15 cellular contexts compared by ENCODE assay signal in genomic region chr19:2600914-2601870, GRCh38.
A peak's percentile ranks its signal among the peaks of the same experiment; 100 is the strongest.
DNase-seq lines count a peak whose midpoint lies in the region; ATAC-seq, FAIRE-seq and TF ChIP-seq lines count a peak whose summit lies in the region.
"Had no signal": no experiment of that assay in that cellular context is flagged by ENCODE, and none has a peak within 500 bp of the region (broad histone marks: within the 10 kb centered on the region; RNA-seq: fewer than 3 reads in every experiment).

No MANE protein-coding gene starts in this region.

- ATAC-seq in naive thymus-derived CD4-positive, alpha-beta T cell = no peak
- ATAC-seq in GM18870 (IDR thresholded peaks at IDR 0.05; ENCODE audit: unreplicated experiment) = no peak
- ATAC-seq: A549 had no signal

- FAIRE-seq in H1 (lab: Jason Lieb, UNC) = no peak
- FAIRE-seq: A549 had no signal

- no peak overlapping the region for H3K9ac ChIP-seq in H1 (replicated peaks in 1 of 4; ENCODE audit: extremely low read depth in 1 of 4, low read depth in 3 of 4, low read length in 3 of 4)
- H3K9ac ChIP-seq: KMS-11 had no signal

- H3K23ac ChIP-seq in H1 (ENCODE audit: insufficient read length) = no peak overlapping the region

- no peak for TF ChIP-seq EP300 in H1 (IDR thresholded peaks at IDR 0.05; ENCODE audit: borderline replicate concordance in 1 of 2, low read depth in 2 of 2, low read length in 2 of 2)

- no peak overlapping the region for H3K14ac ChIP-seq in H1 (ENCODE audit: insufficient read length)

- no peak overlapping the region for H4K8ac ChIP-seq in H1 (ENCODE audit: extremely low read depth, insufficient read depth, low read length)

- H3K4me3 Mint-ChIP-seq in MCF 10A (ENCODE audit: unreplicated experiment) = no peak overlapping the region
- H3K4me3 Mint-ChIP-seq in naive thymus-derived CD4-positive, alpha-beta T cell = peak overlapping the region in 1 of 10 donors; percentile 16
- peak overlapping the region; percentile 57 for H3K4me3 Mint-ChIP-seq in type B pancreatic cell
- H3K4me3 Mint-ChIP-seq: activated CD4-positive, alpha-beta memory T cell treated with anti-CD3 and anti-CD28 coated beads for 36 hours had no signal

- H2AFZ ChIP-seq in H1 (ENCODE audit: low read length) = no peak overlapping the region

- H3K9me3 Mint-ChIP-seq in MCF 10A (ENCODE audit: unreplicated experiment) (no peaks in the 10 kb centered on the region), type B pancreatic cell (no peaks in the 10 kb centered on the region)
- peaks cover 0 to 2% (median 0%) of the 10 kb centered on the region in 11 donors for H3K9me3 Mint-ChIP-seq in naive thymus-derived CD4-positive, alpha-beta T cell
- H3K9me3 Mint-ChIP-seq: activated CD4-positive, alpha-beta memory T cell treated with anti-CD3 and anti-CD28 coated beads for 36 hours had no signal

- H4K5ac ChIP-seq in H1 (ENCODE audit: insufficient read length, low read depth, low read length) = no peak overlapping the region

- TF ChIP-seq CTCF in breast epithelium (IDR thresholded peaks at IDR 0.05) = no peak
- TF ChIP-seq CTCF in MCF 10A (IDR thresholded peaks at IDR 0.05; ENCODE audit: unreplicated experiment) = no peak
- TF ChIP-seq CTCF in H1 (IDR thresholded peaks at IDR 0.05; ENCODE audit: control extremely low read depth in 1 of 3, insufficient read depth in 1 of 3, low read depth in 1 of 3, low read length in 3 of 3) = no peak
- no peak for TF ChIP-seq CTCF in type B pancreatic cell (conservative IDR thresholded peaks at IDR 0.05)

- H3K4ac ChIP-seq in H1 (replicated peaks; ENCODE audit: insufficient read length, low read depth, low read length) = no peak overlapping the region

- no TSS peak for BruUV-seq in MCF 10A (replicated peaks; lab: Mats Ljungman, UMichigan)

- POLR2A ChIA-PET in MCF 10A (lab: Yijun Ruan, JAX) = interaction anchor here (0.7 to 5.6 kb wide), 5 partner anchors 9 to 124 kb away, joined by 3 to 34 read pairs (median 4); partner anchors contain the start of gene GADD45B
- POLR2A ChIA-PET in H1 (lab: Charles Lee; ENCODE audit: partially characterized antibody) = interaction anchor here (0.6 to 10.2 kb wide), 8 partner anchors 10 to 193 kb away, joined by 3 to 95 read pairs (median 6); partner anchors contain the start of gene GADD45B
- POLR2A ChIA-PET in naive thymus-derived CD4-positive, alpha-beta T cell (lab: Charles Lee) = interaction anchor here (1.6 to 4.6 kb wide), 3 partner anchors 9 to 144 kb away, joined by 4 to 55 read pairs (median 21); partner anchors contain the start of genes GADD45B and LMNB2

- H2BK20ac ChIP-seq in H1 (ENCODE audit: low read length) = no peak overlapping the region

- intact Hi-C loops in breast epithelium (cut with DNase I; ENCODE audit: low total_unique reads) (no loop called here), MCF 10A (cut with micrococcal nuclease) (no loop called here)
- intact Hi-C loops in naive thymus-derived CD4-positive, alpha-beta T cell (cut with micrococcal nuclease) = no loop called here

- no peak overlapping the region for H3K56ac ChIP-seq in H1 (replicated peaks; ENCODE audit: insufficient read length, low read depth, low read length)

- DNase-seq in breast epithelium (ENCODE audit: low spot score in 2 of 2) (peak in 1 of 2 donors; percentile 44), MCF 10A (ENCODE audit: unreplicated experiment) (no peak), H1 (ENCODE audit: low read depth in 1 of 2, low spot score in 2 of 2) (no peak), type B pancreatic cell (ENCODE audit: extremely low spot score, unreplicated experiment) (no peak), HPDE6-E6E7 (ENCODE audit: extremely low spot score) (no peak), NCI-H2029 (lab: John Stamatoyannopoulos, UW) (no peak)
- peak in 1 of 9 donors; percentile 19 for DNase-seq in naive thymus-derived CD4-positive, alpha-beta T cell
- DNase-seq: activated CD4-positive, alpha-beta memory T cell treated with anti-CD3 and anti-CD28 coated beads for 36 hours; COR-L47; GF-D8; NCI-H526; stimulated activated CD4-positive, alpha-beta T cell treated with anti-CD3 and anti-CD28 coated beads, Interleukin-2, amount 100 ng/mL, for 48 hours had no signal

- H3K18ac ChIP-seq in H1 (ENCODE audit: extremely low read depth, low read length) = no peak overlapping the region; the same call in 1 of the 2 replicates

- H3K23me2 ChIP-seq in H1 (ENCODE audit: low read depth, low read length) = peaks cover 3% of the 10 kb centered on the region; the same call in 1 of the 2 replicates

- H3K4me1 Mint-ChIP-seq in MCF 10A (ENCODE audit: insufficient read depth, unreplicated experiment) (peaks cover 6% of the 10 kb centered on the region), type B pancreatic cell (ENCODE audit: unreplicated experiment) (peaks cover 15% of the 10 kb centered on the region)
- peaks cover 6 to 15% (median 12%) of the 10 kb centered on the region in 7 donors for H3K4me1 Mint-ChIP-seq in naive thymus-derived CD4-positive, alpha-beta T cell

- H3K79me2 ChIP-seq in H1 (ENCODE audit: control insufficient read depth in 1 of 2, insufficient read depth in 2 of 2, low read length in 2 of 2) = no peaks in the 10 kb centered on the region

- H3K4me3 ChIP-seq in breast epithelium (no peak overlapping the region), H1 (ENCODE audit: extremely low read depth in 1 of 4, insufficient read depth in 2 of 4, low read depth in 3 of 4, low read length in 4 of 4) (no peak overlapping the region)
- H3K4me3 ChIP-seq in naive thymus-derived CD4-positive, alpha-beta T cell (ENCODE audit: low read length) = no peak overlapping the region
- H3K4me3 ChIP-seq: A549 had no signal

- TF ChIP-seq RAD21 in H1 (IDR thresholded peaks at IDR 0.05 in 1 of 2, conservative IDR thresholded peaks at IDR 0.05 in 1 of 2; ENCODE audit: low read depth in 2 of 2, low read length in 2 of 2) = no peak

- H3K4me2 ChIP-seq in H1 (ENCODE audit: insufficient read depth in 1 of 2, low read depth in 2 of 2, low read length in 2 of 2) = no peak overlapping the region; a peak in 1 of 4 replicates
- H3K4me2 ChIP-seq: A549 had no signal

- no peak overlapping the region; the same call in 1 of the 2 replicates for H2BK12ac ChIP-seq in H1 (ENCODE audit: low read depth, low read length)

- H3K27me3 ChIP-seq in breast epithelium (no peaks in the 10 kb centered on the region), H1 (replicated peaks in 1 of 4; ENCODE audit: control insufficient read depth in 3 of 4, extremely low read depth in 1 of 4, insufficient read depth in 3 of 4, low read length in 3 of 4) (peaks cover 0 to 4% (median 0%) of the 10 kb centered on the region in 4 experiments; a peak in 2 of 7 replicates)
- H3K27me3 ChIP-seq in naive thymus-derived CD4-positive, alpha-beta T cell (ENCODE audit: control insufficient read depth in 2 of 2, insufficient read depth in 2 of 2, low read length in 2 of 2) = no peaks in the 10 kb centered on the region

- no peaks in the 10 kb centered on the region for H3K79me1 ChIP-seq in H1 (ENCODE audit: low read depth, low read length)

- TF ChIP-seq POLR2A in breast epithelium (IDR thresholded peaks at IDR 0.05) = no peak
- no peak for TF ChIP-seq POLR2A in H1 (IDR thresholded peaks at IDR 0.05; ENCODE audit: control extremely low read depth in 1 of 2, low read depth in 2 of 2, low read length in 2 of 2)

- H3K36me3 ChIP-seq in breast epithelium (no peaks in the 10 kb centered on the region), H1 (ENCODE audit: control insufficient read depth in 2 of 4, insufficient read depth in 4 of 4, low read length in 3 of 4) (no peaks in the 10 kb centered on the region)
- no peaks in the 10 kb centered on the region for H3K36me3 ChIP-seq in naive thymus-derived CD4-positive, alpha-beta T cell (ENCODE audit: control insufficient read depth in 2 of 3, insufficient read depth in 3 of 3, low read length in 3 of 3)

- CTCF ChIA-PET in MCF 10A (lab: Yijun Ruan, JAX) = interaction anchor here (0.8 to 4.4 kb wide), 4 partner anchors 11 to 125 kb away, joined by 3 to 33 read pairs (median 4); partner anchors contain the start of gene GADD45B
- CTCF ChIA-PET in H1 (lab: Charles Lee; ENCODE audit: partially characterized antibody) = interaction anchor here (0.6 to 3.5 kb wide), 12 partner anchors 9 to 305 kb away, joined by 3 to 25 read pairs (median 4); partner anchors contain the start of gene GADD45B
- CTCF ChIA-PET in naive thymus-derived CD4-positive, alpha-beta T cell (lab: Charles Lee) = interaction anchor here (0.6 to 2.7 kb wide), 4 partner anchors 10 to 101 kb away, joined by 3 to 15 read pairs (median 4); no protein-coding TSS in a partner anchor

- H3K9me3 ChIP-seq in breast epithelium (no peaks in the 10 kb centered on the region), H1 (ENCODE audit: insufficient read depth in 2 of 2, low read depth in 1 of 2, low read length in 1 of 2) (no peaks in the 10 kb centered on the region)
- no peaks in the 10 kb centered on the region for H3K9me3 ChIP-seq in naive thymus-derived CD4-positive, alpha-beta T cell (ENCODE audit: control insufficient read depth in 2 of 3, low read length in 3 of 3)
- H3K9me3 ChIP-seq: A549 had no signal

- H3K27ac Mint-ChIP-seq in MCF 10A (ENCODE audit: low read depth, unreplicated experiment) = no peak overlapping the region
- peak overlapping the region in 6 of 9 donors; percentile 14 to 88 (median 60) for H3K27ac Mint-ChIP-seq in naive thymus-derived CD4-positive, alpha-beta T cell
- H3K27ac Mint-ChIP-seq in type B pancreatic cell = peak overlapping the region; percentile 77
- H3K27ac Mint-ChIP-seq: activated CD4-positive, alpha-beta memory T cell treated with anti-CD3 and anti-CD28 coated beads for 36 hours had no signal

- H3K4me1 ChIP-seq in breast epithelium = peaks cover 0 to 7% of the 10 kb centered on the region in 2 donors
- H3K4me1 ChIP-seq in H1 (replicated peaks in 1 of 4; ENCODE audit: control insufficient read depth in 3 of 4, insufficient read depth in 4 of 4, low read length in 3 of 4) = peaks cover 0 to 8% (median 2%) of the 10 kb centered on the region in 4 experiments; a peak in 4 of 7 replicates
- no peaks in the 10 kb centered on the region for H3K4me1 ChIP-seq in naive thymus-derived CD4-positive, alpha-beta T cell (ENCODE audit: control insufficient read depth in 2 of 2, insufficient read depth in 2 of 2, low read length in 2 of 2)

- no peaks in the 10 kb centered on the region for H3K27me3 Mint-ChIP-seq in MCF 10A (ENCODE audit: insufficient read depth, unreplicated experiment)
- peaks cover 0 to 8% (median 0%) of the 10 kb centered on the region in 5 donors for H3K27me3 Mint-ChIP-seq in naive thymus-derived CD4-positive, alpha-beta T cell
- H3K27me3 Mint-ChIP-seq in type B pancreatic cell = no peaks in the 10 kb centered on the region

- no peak overlapping the region for H4K91ac ChIP-seq in H1 (replicated peaks; ENCODE audit: insufficient read length, low read length)

- H4K20me1 ChIP-seq in H1 (replicated peaks in 1 of 2; ENCODE audit: control insufficient read depth in 1 of 2, insufficient read depth in 2 of 2, low read length in 2 of 2) = no peaks in the 10 kb centered on the region

- no peak overlapping the region for H2BK5ac ChIP-seq in H1 (ENCODE audit: low read depth, low read length)

- no peaks in the 10 kb centered on the region for H3K36me3 Mint-ChIP-seq in MCF 10A (ENCODE audit: insufficient read depth, unreplicated experiment)
- peaks cover 0 to 2% (median 0%) of the 10 kb centered on the region in 5 donors for H3K36me3 Mint-ChIP-seq in naive thymus-derived CD4-positive, alpha-beta T cell
- H3K36me3 Mint-ChIP-seq in type B pancreatic cell = no peaks in the 10 kb centered on the region
- H3K36me3 Mint-ChIP-seq: activated CD4-positive, alpha-beta memory T cell treated with anti-CD3 and anti-CD28 coated beads for 36 hours had no signal

- H2BK120ac ChIP-seq in H1 (replicated peaks; ENCODE audit: low read depth, low read length) = no peak overlapping the region

- 89% methylated on average over 20 of the region's 20 CpGs; no CpG with 5 or more reads in 1 of the 2 experiments for WGBS in H1 (ENCODE audit: extremely low coverage in 1 of 2, insufficient coverage in 1 of 2, insufficient read length in 1 of 2, insufficient replicate concordance in 2 of 2, low coverage in 1 of 2, low lambda C conversion rate in 2 of 2, missing lambda C conversion rate in 1 of 2), 2 experiments

- H2BK15ac ChIP-seq in H1 (ENCODE audit: low read length) = peak overlapping the region; percentile 8; the same call in 1 of the 2 replicates

- H3K27ac ChIP-seq in breast epithelium (peak overlapping the region; percentile 88 to 91), H1 (ENCODE audit: low read depth, low read length) (no peak overlapping the region)
- H3K27ac ChIP-seq in naive thymus-derived CD4-positive, alpha-beta T cell (ENCODE audit: low read depth, low read length) = no peak overlapping the region
- H3K27ac ChIP-seq: KMS-11 had no signal

- H2AK5ac ChIP-seq in H1 (ENCODE audit: low read depth, low read length) = 0 out of 2 replicates have a peak overlapping the region, but pooled peaks have one; percentile 28

Comparison
In these comparisons a context has a peak if more than half of its experiments do, and no peak if none do; other contexts are left out.
1. H3K27ac ChIP-seq: peak in breast epithelium (2 of 2); none in H1 (single experiment) and naive thymus-derived CD4-positive, alpha-beta T cell (single experiment).